In the genomic region with DNA sequence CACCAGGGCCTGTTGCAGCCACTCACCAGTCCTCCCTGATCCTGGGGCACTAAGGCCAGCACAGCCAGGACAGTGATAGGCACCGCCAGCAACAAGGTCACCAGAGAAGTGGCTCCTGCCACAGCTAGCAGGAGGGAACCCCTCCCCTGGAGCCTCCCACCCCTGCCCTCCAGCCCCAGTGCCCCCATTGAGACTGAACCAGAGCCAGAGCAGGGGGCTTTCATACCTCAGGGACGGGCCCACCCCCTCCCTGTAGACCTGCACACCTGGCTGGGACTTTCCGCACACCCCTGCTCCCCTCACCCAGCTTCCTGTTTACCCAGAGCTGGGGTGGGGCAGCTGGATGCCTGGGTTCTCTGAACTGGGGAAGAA, we compare ENCODE assay signal across 8 cellular contexts. TPM values are rescaled to one million over a fixed set of nuclear protein-coding genes. Genes with fewer than 3 reads are reported as not detected.
A peak's percentile ranks its signal among the peaks of the same experiment; 100 is the strongest.
DNase-seq lines count a peak whose midpoint lies in the region; ATAC-seq and TF ChIP-seq lines count a peak whose summit lies in the region.

A gene with protein sequence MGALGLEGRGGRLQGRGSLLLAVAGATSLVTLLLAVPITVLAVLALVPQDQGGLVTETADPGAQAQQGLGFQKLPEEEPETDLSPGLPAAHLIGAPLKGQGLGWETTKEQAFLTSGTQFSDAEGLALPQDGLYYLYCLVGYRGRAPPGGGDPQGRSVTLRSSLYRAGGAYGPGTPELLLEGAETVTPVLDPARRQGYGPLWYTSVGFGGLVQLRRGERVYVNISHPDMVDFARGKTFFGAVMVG (minus strand): TSS at position 195 of the 372 bp plus-strand sequence. CDS start 7 bp downstream, at position 188.

- H3K9me3 Mint-ChIP-seq in IgD-negative memory B cell: no peaks in the 10 kb centered on the region

- H3K27me3 ChIP-seq in foreskin keratinocyte: no peaks in the 10 kb centered on the region

- H3K4me3 Mint-ChIP-seq in IgD-negative memory B cell: peak within 1 kb of the TSS; percentile 93 to 100 (median 98)

- peaks cover 1% of the 10 kb centered on the region for H3K27me3 Mint-ChIP-seq in IgD-negative memory B cell

- H3K27ac ChIP-seq in foreskin keratinocyte: peak within 1 kb of the TSS; percentile 73
- peak within 1 kb of the TSS; percentile 57 to 98 (median 88) for H3K27ac ChIP-seq in skin epidermis

- TF ChIP-seq CTCF in foreskin keratinocyte (conservative IDR thresholded peaks at IDR 0.05): no peak

- peak within 1 kb of the TSS; percentile 96 to 100 (median 99) for H3K27ac Mint-ChIP-seq in IgD-negative memory B cell

- H3K4me3 ChIP-seq in skin epidermis: peak within 1 kb of the TSS; percentile 53 to 84 (median 66)

- peaks cover 14% of the 10 kb centered on the region for H3K4me1 ChIP-seq in foreskin keratinocyte

- no peak for ATAC-seq in foreskin keratinocyte

- in situ Hi-C loops in G401 (cut with HindIII; ENCODE audit: low sequenced_read_pairs): loop anchor here (5.0 kb wide), 1 partner anchor 40 kb away; a partner anchor contains a TSS

- peaks cover 7% of the 10 kb centered on the region for H3K36me3 Mint-ChIP-seq in IgD-negative memory B cell

- H3K4me1 Mint-ChIP-seq in IgD-negative memory B cell: peaks cover 53 to 58% (median 57%) of the 10 kb centered on the region in 3 donors

- peak; percentile 74 for DNase-seq in activated T-cell treated with anti-CD3 and anti-CD28 coated beads, Interleukin-2, amount 50 U/mL, for 1 hour
- DNase-seq in foreskin keratinocyte (no peak), SHP77 treated with DMSO at 0.1 percent for 48 hours (lab: John Stamatoyannopoulos, UW) (no peak), G401 (ENCODE audit: low spot score) (no peak), hypothalamus (lab: John Stamatoyannopoulos, UW) (no peak), mesenteric fat pad (ENCODE audit: low spot score) (no peak)

RNA-seq across cellular contexts. Expression of the gene that starts here (rescaled TPM):
- polyA plus RNA-seq in IgD-negative memory B cell (2,767 TPM), foreskin keratinocyte (1.6 and 3.0 TPM in 2 replicates)
- total RNA-seq in foreskin keratinocyte (0.92 and 1.4 TPM in 2 replicates), mesenteric fat pad (1.4 TPM)
- total RNA-seq in G401 (2014; rRNA removed; shearing (Covaris generic)): 0.51 TPM in 1 of 2 replicates, not detected in the other

Comparison
In these comparisons a context has a peak if more than half of its experiments do, and no peak if none do; other contexts are left out.
1. RNA of the gene that starts here (polyA plus RNA-seq): 2,767 TPM in IgD-negative memory B cell (single experiment); 1.6 to 3.0 TPM in foreskin keratinocyte; every median in the first group is over 100 times any median in the second.